Comparison of ENCODE assay signal across 21 cellular contexts in genomic region chr16:49993579-49993978, GRCh38.
"Had no signal": no experiment of that assay in that cellular context is flagged by ENCODE, and none has a peak within 500 bp of the region (broad histone marks: within the 10 kb centered on the region; RNA-seq: fewer than 3 reads in every experiment).

No MANE protein-coding gene starts in this region.

- H3K36me3 Mint-ChIP-seq: activated CD4-positive, alpha-beta memory T cell treated with anti-CD3 and anti-CD28 coated beads for 36 hours; activated naive CD8-positive, alpha-beta T cell; brain; WTC11 had no signal

- ATAC-seq: T-helper 17 cell, WTC11 had no signal

- H3K9me3 Mint-ChIP-seq: activated CD4-positive, alpha-beta memory T cell treated with anti-CD3 and anti-CD28 coated beads for 36 hours; activated CD4-positive, alpha-beta T cell treated with anti-CD3 and anti-CD28 coated beads, Interleukin-2, amount 10 ng/mL, durations not matched to agents 7 days and 5 days; activated naive CD4-positive, alpha-beta T cell treated with anti-CD3 and anti-CD28 coated beads for 36 hours; activated T-helper 1 cell treated with anti-CD3 and anti-CD28 coated beads, Interleukin-12 subunit alpha, Interleukin-12 subunit beta, Interleukin-2, Interleukin-4 antibody, amounts not matched to agents 30 ng/mL and 10 ng/mL and 1 ng/mL, durations not matched to agents 14 hours and 24 hours and 36 hours; brain; central memory CD8-positive, alpha-beta T cell; WTC11 had no signal

- H3K4me3 Mint-ChIP-seq: activated CD4-positive, alpha-beta memory T cell treated with anti-CD3 and anti-CD28 coated beads for 36 hours; activated CD4-positive, alpha-beta T cell treated with anti-CD3 and anti-CD28 coated beads, Interleukin-2, amount 10 ng/mL, durations not matched to agents 7 days and 5 days; activated naive CD4-positive, alpha-beta T cell treated with anti-CD3 and anti-CD28 coated beads for 36 hours; activated naive CD8-positive, alpha-beta T cell; activated T-helper 1 cell treated with anti-CD3 and anti-CD28 coated beads, Interleukin-12 subunit alpha, Interleukin-12 subunit beta, Interleukin-2, Interleukin-4 antibody, amounts not matched to agents 30 ng/mL and 10 ng/mL and 1 ng/mL, durations not matched to agents 14 hours and 24 hours and 36 hours; brain; central memory CD8-positive, alpha-beta T cell; T-helper 17 cell; WTC11 had no signal

- H3K4me1 Mint-ChIP-seq: brain; central memory CD8-positive, alpha-beta T cell; T-helper 17 cell; WTC11 had no signal

- DNase-seq: activated CD4-positive, alpha-beta memory T cell treated with anti-CD3 and anti-CD28 coated beads for 36 hours; activated CD4-positive, alpha-beta T cell treated with anti-CD3 and anti-CD28 coated beads, Interleukin-2, amount 10 ng/mL, durations not matched to agents 7 days and 5 days; activated CD4-positive, CD25-positive, alpha-beta regulatory T cell treated with anti-CD3 and anti-CD28 coated beads, Interleukin-2, amount 50 U/mL, for 72 hours; activated CD8-positive, alpha-beta memory T cell treated with anti-CD3 and anti-CD28 coated beads, Interleukin-2, amount 50 U/mL, for 4 hours; activated gamma-delta T cell; activated naive CD4-positive, alpha-beta T cell treated with anti-CD3 and anti-CD28 coated beads for 36 hours; amygdala; Karpas-422; MM.1S; NCI-H1930; NCI-H345; NCI-H510A; NCI-H526 treated with DMSO at 0.1 percent for 48 hours; SIG-M5; T-helper 17 cell; T-helper 9 cell had no signal

- H3K27ac Mint-ChIP-seq: activated CD4-positive, alpha-beta memory T cell treated with anti-CD3 and anti-CD28 coated beads for 36 hours; activated CD4-positive, alpha-beta T cell treated with anti-CD3 and anti-CD28 coated beads, Interleukin-2, amount 10 ng/mL, durations not matched to agents 7 days and 5 days; activated naive CD4-positive, alpha-beta T cell treated with anti-CD3 and anti-CD28 coated beads for 36 hours; activated naive CD8-positive, alpha-beta T cell; activated T-helper 1 cell treated with anti-CD3 and anti-CD28 coated beads, Interleukin-12 subunit alpha, Interleukin-12 subunit beta, Interleukin-2, Interleukin-4 antibody, amounts not matched to agents 30 ng/mL and 10 ng/mL and 1 ng/mL, durations not matched to agents 14 hours and 24 hours and 36 hours; brain; T-helper 17 cell; WTC11 had no signal
